Comparison of ENCODE assay signal across 1 cellular context in genomic region chr11:1629326-1630185, GRCh38.
TF ChIP-seq lines count a peak whose summit lies in the region.

TSS of gene KRTAP5-5 (plus strand) at chr11:1629775. CDS start at chr11:1629841, 66 bp downstream.

TF ChIP-seq in HepG2, 621 proteins besides CTCF, POLR2A, EP300 and RAD21 (continued from another document):
- TF ChIP-seq ZBTB2 (CRISPR knock-in tag; IDR thresholded peaks at IDR 0.05; ENCODE audit: low read depth) (no peak), ZBTB38 (CRISPR knock-in tag; IDR thresholded peaks at IDR 0.05) (no peak), HBP1 (CRISPR knock-in tag; IDR thresholded peaks at IDR 0.05; ENCODE audit: low read depth) (no peak), CEBPZ (IDR thresholded peaks at IDR 0.05; ENCODE audit: low read length) (no peak), ZNF276 (CRISPR knock-in tag; IDR thresholded peaks at IDR 0.05; ENCODE audit: low read depth) (no peak)
TF ChIP-seq in HepG2: peak in this region for 1.
